Comparison of ENCODE assay signal across 1 cellular context in genomic region chr2:8023241-8023640, GRCh38.
TF ChIP-seq lines count a peak whose summit lies in the region.

No MANE protein-coding gene starts in this region.

TF ChIP-seq in GM12878, 131 proteins besides CTCF, POLR2A, EP300 and RAD21 (continued from another document):
- TF ChIP-seq, protein P1, sequence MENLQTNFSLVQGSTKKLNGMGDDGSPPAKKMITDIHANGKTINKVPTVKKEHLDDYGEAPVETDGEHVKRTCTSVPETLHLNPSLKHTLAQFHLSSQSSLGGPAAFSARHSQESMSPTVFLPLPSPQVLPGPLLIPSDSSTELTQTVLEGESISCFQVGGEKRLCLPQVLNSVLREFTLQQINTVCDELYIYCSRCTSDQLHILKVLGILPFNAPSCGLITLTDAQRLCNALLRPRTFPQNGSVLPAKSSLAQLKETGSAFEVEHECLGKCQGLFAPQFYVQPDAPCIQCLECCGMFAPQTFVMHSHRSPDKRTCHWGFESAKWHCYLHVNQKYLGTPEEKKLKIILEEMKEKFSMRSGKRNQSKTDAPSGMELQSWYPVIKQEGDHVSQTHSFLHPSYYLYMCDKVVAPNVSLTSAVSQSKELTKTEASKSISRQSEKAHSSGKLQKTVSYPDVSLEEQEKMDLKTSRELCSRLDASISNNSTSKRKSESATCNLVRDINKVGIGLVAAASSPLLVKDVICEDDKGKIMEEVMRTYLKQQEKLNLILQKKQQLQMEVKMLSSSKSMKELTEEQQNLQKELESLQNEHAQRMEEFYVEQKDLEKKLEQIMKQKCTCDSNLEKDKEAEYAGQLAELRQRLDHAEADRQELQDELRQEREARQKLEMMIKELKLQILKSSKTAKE (IDR thresholded peaks at IDR 0.05; ENCODE audit: low read depth, poor library complexity, severe bottlenecking) = no peak
- TF ChIP-seq CEBPB (IDR thresholded peaks at IDR 0.05; ENCODE audit: borderline replicate concordance in 1 of 2, low read depth in 2 of 2, low read length in 2 of 2) = no peak
- no peak for TF ChIP-seq BCL3 (IDR thresholded peaks at IDR 0.05; ENCODE audit: borderline replicate concordance, insufficient read depth, low read depth, low read length, poor library complexity, severe bottlenecking)
- TF ChIP-seq GATAD2B (conservative IDR thresholded peaks at IDR 0.05; ENCODE audit: low read depth) = 0 out of 2 replicates have a peak, but pooled peaks have one; percentile 29
- no peak for TF ChIP-seq FOXK2 (IDR thresholded peaks at IDR 0.05)
- no peak for TF ChIP-seq SMAD1 (IDR thresholded peaks at IDR 0.05; ENCODE audit: low read depth, partially characterized antibody)
- TF ChIP-seq SUPT20H (IDR thresholded peaks at IDR 0.05; ENCODE audit: borderline replicate concordance, control insufficient read depth, low read depth, low read length) = no peak
- no peak for TF ChIP-seq NBN (IDR thresholded peaks at IDR 0.05)
- TF ChIP-seq, protein P2, sequence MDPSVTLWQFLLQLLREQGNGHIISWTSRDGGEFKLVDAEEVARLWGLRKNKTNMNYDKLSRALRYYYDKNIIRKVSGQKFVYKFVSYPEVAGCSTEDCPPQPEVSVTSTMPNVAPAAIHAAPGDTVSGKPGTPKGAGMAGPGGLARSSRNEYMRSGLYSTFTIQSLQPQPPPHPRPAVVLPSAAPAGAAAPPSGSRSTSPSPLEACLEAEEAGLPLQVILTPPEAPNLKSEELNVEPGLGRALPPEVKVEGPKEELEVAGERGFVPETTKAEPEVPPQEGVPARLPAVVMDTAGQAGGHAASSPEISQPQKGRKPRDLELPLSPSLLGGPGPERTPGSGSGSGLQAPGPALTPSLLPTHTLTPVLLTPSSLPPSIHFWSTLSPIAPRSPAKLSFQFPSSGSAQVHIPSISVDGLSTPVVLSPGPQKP (IDR thresholded peaks at IDR 0.05; ENCODE audit: low read depth, low read length) = no peak
- no peak for TF ChIP-seq LARP7 (IDR thresholded peaks at IDR 0.05)
- TF ChIP-seq, protein P3, sequence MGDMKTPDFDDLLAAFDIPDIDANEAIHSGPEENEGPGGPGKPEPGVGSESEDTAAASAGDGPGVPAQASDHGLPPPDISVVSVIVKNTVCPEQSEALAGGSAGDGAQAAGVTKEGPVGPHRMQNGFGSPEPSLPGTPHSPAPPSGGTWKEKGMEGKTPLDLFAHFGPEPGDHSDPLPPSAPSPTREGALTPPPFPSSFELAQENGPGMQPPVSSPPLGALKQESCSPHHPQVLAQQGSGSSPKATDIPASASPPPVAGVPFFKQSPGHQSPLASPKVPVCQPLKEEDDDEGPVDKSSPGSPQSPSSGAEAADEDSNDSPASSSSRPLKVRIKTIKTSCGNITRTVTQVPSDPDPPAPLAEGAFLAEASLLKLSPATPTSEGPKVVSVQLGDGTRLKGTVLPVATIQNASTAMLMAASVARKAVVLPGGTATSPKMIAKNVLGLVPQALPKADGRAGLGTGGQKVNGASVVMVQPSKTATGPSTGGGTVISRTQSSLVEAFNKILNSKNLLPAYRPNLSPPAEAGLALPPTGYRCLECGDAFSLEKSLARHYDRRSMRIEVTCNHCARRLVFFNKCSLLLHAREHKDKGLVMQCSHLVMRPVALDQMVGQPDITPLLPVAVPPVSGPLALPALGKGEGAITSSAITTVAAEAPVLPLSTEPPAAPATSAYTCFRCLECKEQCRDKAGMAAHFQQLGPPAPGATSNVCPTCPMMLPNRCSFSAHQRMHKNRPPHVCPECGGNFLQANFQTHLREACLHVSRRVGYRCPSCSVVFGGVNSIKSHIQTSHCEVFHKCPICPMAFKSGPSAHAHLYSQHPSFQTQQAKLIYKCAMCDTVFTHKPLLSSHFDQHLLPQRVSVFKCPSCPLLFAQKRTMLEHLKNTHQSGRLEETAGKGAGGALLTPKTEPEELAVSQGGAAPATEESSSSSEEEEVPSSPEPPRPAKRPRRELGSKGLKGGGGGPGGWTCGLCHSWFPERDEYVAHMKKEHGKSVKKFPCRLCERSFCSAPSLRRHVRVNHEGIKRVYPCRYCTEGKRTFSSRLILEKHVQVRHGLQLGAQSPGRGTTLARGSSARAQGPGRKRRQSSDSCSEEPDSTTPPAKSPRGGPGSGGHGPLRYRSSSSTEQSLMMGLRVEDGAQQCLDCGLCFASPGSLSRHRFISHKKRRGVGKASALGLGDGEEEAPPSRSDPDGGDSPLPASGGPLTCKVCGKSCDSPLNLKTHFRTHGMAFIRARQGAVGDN (IDR thresholded peaks at IDR 0.05) = no peak
- TF ChIP-seq BHLHE40 (IDR thresholded peaks at IDR 0.05; ENCODE audit: borderline replicate concordance in 1 of 2, low read depth in 2 of 2, low read length in 1 of 2) = no peak; a peak in 1 of 4 replicates
- no peak for TF ChIP-seq EZH2 (IDR thresholded peaks at IDR 0.05; ENCODE audit: borderline replicate concordance, control insufficient read depth, low read depth, low read length)
